20 cellular contexts compared by ENCODE assay signal in the genomic region with DNA sequence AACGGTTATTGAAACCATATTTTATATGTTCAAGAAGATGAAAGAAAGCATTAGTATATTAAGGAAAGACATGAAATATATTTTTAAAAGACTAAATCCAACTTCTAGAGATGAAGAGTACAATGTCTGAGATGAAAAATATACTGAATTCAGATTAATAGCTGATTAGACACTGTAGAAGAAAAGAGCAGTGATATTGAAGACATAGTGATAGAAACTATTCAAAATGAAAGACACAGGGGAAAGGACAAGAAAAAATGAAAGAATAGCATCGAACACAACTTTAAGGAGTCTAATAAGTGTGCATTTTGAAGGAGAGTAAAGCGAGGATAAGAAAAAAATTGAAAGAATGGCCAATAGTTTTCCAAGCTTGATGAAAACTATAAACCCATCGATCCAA. TPM values are rescaled to one million over a fixed set of nuclear protein-coding genes. Genes with fewer than 3 reads are reported as not detected.
DNase-seq lines count a peak whose midpoint lies in the region; ATAC-seq, FAIRE-seq and TF ChIP-seq lines count a peak whose summit lies in the region.
"Had no signal": no experiment of that assay in that cellular context is flagged by ENCODE, and none has a peak within 500 bp of the region (broad histone marks: within the 10 kb centered on the region; RNA-seq: fewer than 3 reads in every experiment).

No MANE protein-coding gene starts in this region.

- H2AFZ ChIP-seq in MM.1S (ENCODE audit: low read length) (no peak overlapping the region), smooth muscle cell (ENCODE audit: low read depth) (no peak overlapping the region)
- H2AFZ ChIP-seq: GM23248 had no signal

- H3K36me3 ChIP-seq in MM.1S (replicated peaks; ENCODE audit: insufficient read depth, low read length) = no peaks in the 10 kb centered on the region
- H3K36me3 ChIP-seq in SJCRH30 = no peaks in the 10 kb centered on the region
- no peaks in the 10 kb centered on the region for H3K36me3 ChIP-seq in smooth muscle cell (ENCODE audit: low read depth)

- no peaks in the 10 kb centered on the region for H3K27me3 ChIP-seq in MM.1S (replicated peaks; ENCODE audit: insufficient read depth, low read length)
- no peaks in the 10 kb centered on the region for H3K27me3 ChIP-seq in SJCRH30
- no peaks in the 10 kb centered on the region for H3K27me3 ChIP-seq in smooth muscle cell (ENCODE audit: low read depth)

- peak; percentile 68 for FAIRE-seq in GM19239 (lab: Jason Lieb, UNC)
- FAIRE-seq: A549, D721Med, HTR-8/SVneo had no signal

- peaks cover 24% of the 10 kb centered on the region for H3F3A ChIP-seq in MM.1S (ENCODE audit: insufficient read depth, low read length)
- no peaks in the 10 kb centered on the region for H3F3A ChIP-seq in smooth muscle cell (ENCODE audit: low read depth)

- H3K9me3 ChIP-seq in MM.1S (replicated peaks; ENCODE audit: insufficient read depth, low read length) (no peaks in the 10 kb centered on the region), SJCRH30 (replicated peaks) (peaks cover 16% of the 10 kb centered on the region), smooth muscle cell (replicated peaks; ENCODE audit: low read depth) (no peaks in the 10 kb centered on the region)
- H3K9me3 ChIP-seq: Caco-2 had no signal

- TF ChIP-seq CTCF in MM.1S (IDR thresholded peaks at IDR 0.05; ENCODE audit: low read length) (no peak), smooth muscle cell (IDR thresholded peaks at IDR 0.05; ENCODE audit: borderline replicate concordance, insufficient read depth, poor library complexity, severe bottlenecking) (no peak)

- H3K4me1 ChIP-seq in MM.1S (ENCODE audit: low read length) = peaks cover 43% of the 10 kb centered on the region
- H3K4me1 ChIP-seq in SJCRH30 = peaks cover 40% of the 10 kb centered on the region
- peaks cover 10% of the 10 kb centered on the region for H3K4me1 ChIP-seq in smooth muscle cell (ENCODE audit: low read depth)
- H3K4me1 ChIP-seq: A549, Caco-2 had no signal

- no peak overlapping the region for H3K4me3 ChIP-seq in MM.1S (ENCODE audit: low read length)
- no peak overlapping the region for H3K4me3 ChIP-seq in SJCRH30
- H3K4me3 ChIP-seq in smooth muscle cell = no peak overlapping the region
- H3K4me3 ChIP-seq: A549, GM23248 had no signal

- H3K4me2 ChIP-seq in MM.1S (ENCODE audit: low read depth, low read length) (peak overlapping the region; percentile 14; the same call in 1 of the 2 replicates), smooth muscle cell (peak overlapping the region; percentile 31)
- H3K4me2 ChIP-seq: A549 had no signal

- H4K20me1 ChIP-seq in MM.1S (ENCODE audit: insufficient read depth, low read length) = no peaks in the 10 kb centered on the region
- no peaks in the 10 kb centered on the region for H4K20me1 ChIP-seq in smooth muscle cell (ENCODE audit: low read depth)

- WGBS in smooth muscle cell (ENCODE audit: low lambda C conversion rate) = 86% methylated on average over 4 of the region's 4 CpGs

- H3K27ac ChIP-seq in MM.1S (ENCODE audit: low read length) (no peak overlapping the region; the same call in 1 of the 2 replicates), SJCRH30 (peak overlapping the region; percentile 15; the same call in 1 of the 2 replicates), smooth muscle cell (ENCODE audit: low read depth) (peak overlapping the region; percentile 20)
- H3K27ac ChIP-seq: A549, C4-2B, GM23248 had no signal

- no peak for DNase-seq in GM19239 (ENCODE audit: insufficient read length, low spot score)
- no peak for DNase-seq in MM.1S
- DNase-seq in SJCRH30 = no peak
- DNase-seq in smooth muscle cell (lab: John Stamatoyannopoulos, UW; ENCODE audit: unreplicated experiment) = no peak
- DNase-seq in NCI-H1436 treated with DMSO at 0.1 percent for 48 hours (lab: John Stamatoyannopoulos, UW) = no peak
- DNase-seq in EL = no peak
- DNase-seq: AML-193; Caco-2; CD4-positive, alpha-beta T cell; GF-D8; HCEC 1CT; HFFc6; IMR-90; KBM-7 had no signal

- no peaks in the 10 kb centered on the region for H3K9me2 ChIP-seq in MM.1S (replicated peaks; ENCODE audit: insufficient read depth, low read length)

- no peak for ATAC-seq in GM19452 (IDR thresholded peaks at IDR 0.05; ENCODE audit: unreplicated experiment)
- ATAC-seq: A549 had no signal

- H3K9ac ChIP-seq in MM.1S (ENCODE audit: low read length) (no peak overlapping the region), smooth muscle cell (ENCODE audit: low read depth) (no peak overlapping the region)
- H3K9ac ChIP-seq: GM23248 had no signal

- H3K79me2 ChIP-seq in MM.1S (ENCODE audit: low read length) (no peaks in the 10 kb centered on the region), smooth muscle cell (ENCODE audit: low read depth) (no peaks in the 10 kb centered on the region)

RNA-seq across cellular contexts. Expression of gene IFNAR1, which starts 11.2 kb away (rescaled TPM):
- 25.9 and 30.1 TPM in 2 replicates for total RNA-seq in SJCRH30 (2014; rRNA removed; shearing (Covaris generic))
- 56.6 and 93.0 TPM in 2 replicates for total RNA-seq in smooth muscle cell
- 36.7 and 37.1 TPM in 2 replicates for polyA plus RNA-seq in smooth muscle cell

RNA-seq across cellular contexts. Expression of gene IL10RB, which starts 47.4 kb away (rescaled TPM):
- total RNA-seq in SJCRH30 (2014; rRNA removed; shearing (Covaris generic)) = 7.0 and 8.8 TPM in 2 replicates
- 33.4 and 34.4 TPM in 2 replicates for total RNA-seq in smooth muscle cell
- 35.2 and 40.2 TPM in 2 replicates for polyA plus RNA-seq in smooth muscle cell
